ENCODE assay signal across 9 cellular contexts in the genomic region with DNA sequence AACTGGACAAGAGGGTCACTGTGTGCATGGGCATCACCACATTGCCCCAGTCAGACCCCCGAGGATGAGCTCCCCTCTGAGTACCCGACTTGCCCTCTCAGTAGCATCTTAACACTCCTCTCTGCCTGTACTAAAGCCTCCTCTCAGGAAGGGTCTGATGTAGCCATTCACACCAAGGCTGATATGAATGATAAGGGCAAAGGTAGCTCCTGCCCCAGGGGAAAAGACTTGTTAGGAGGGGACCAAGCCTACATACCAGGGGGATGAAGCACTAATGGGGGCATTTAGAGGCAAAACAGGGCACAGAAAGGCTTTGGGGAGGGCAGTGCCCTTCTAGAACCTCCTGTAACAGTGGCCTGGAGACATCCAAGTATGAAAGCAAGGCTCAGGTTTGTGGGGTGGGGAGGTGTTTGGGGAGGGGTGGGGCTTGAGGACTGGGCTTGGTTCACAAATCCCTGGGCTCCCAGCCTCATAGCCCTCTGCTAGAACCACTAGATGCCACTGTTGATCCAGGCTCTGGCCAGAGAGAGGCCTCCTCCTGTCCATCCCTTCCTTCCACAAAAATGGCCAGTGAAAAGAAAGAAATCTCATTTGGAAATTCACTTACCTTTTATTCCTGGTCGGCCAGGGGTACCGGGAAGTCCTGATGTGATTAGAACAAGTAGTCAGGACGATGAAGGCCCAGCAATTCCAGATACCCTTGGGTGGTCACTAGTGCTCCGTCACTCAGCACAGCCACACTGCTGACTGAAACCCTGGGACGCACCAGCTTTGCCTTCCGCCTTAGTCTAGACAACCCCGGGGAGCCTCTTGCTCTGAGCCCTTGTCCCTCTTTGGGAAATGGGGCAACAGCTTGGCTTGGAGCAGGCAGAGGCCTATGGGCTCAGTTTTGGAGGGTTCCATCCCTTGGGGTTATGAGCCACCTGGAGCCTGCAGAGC. TPM values are rescaled to one million over a fixed set of nuclear protein-coding genes. Genes with fewer than 3 reads are reported as not detected.
DNase-seq lines count a peak whose midpoint lies in the region; ATAC-seq and TF ChIP-seq lines count a peak whose summit lies in the region.
"Had no signal": no experiment of that assay in that cellular context is flagged by ENCODE, and none has a peak within 500 bp of the region (broad histone marks: within the 10 kb centered on the region; RNA-seq: fewer than 3 reads in every experiment).

No MANE protein-coding gene starts in this region.

- H3K9me2 ChIP-seq in MM.1S (replicated peaks; ENCODE audit: insufficient read depth, low read length) = no peaks in the 10 kb centered on the region

- no peak overlapping the region for H3K9ac ChIP-seq in MM.1S (ENCODE audit: low read length)

- H3K9me3 ChIP-seq in MM.1S (replicated peaks; ENCODE audit: insufficient read depth, low read length) (no peaks in the 10 kb centered on the region), vagina (no peaks in the 10 kb centered on the region)

- peak; percentile 30 for TF ChIP-seq CTCF in MM.1S (IDR thresholded peaks at IDR 0.05; ENCODE audit: low read length)
- peak; percentile 88 for TF ChIP-seq CTCF in cardiac fibroblast (IDR thresholded peaks at IDR 0.05; ENCODE audit: low read depth, low read length)
- no peak for TF ChIP-seq CTCF in vagina (IDR thresholded peaks at IDR 0.05)

- H3K79me2 ChIP-seq in MM.1S (ENCODE audit: low read length) = no peaks in the 10 kb centered on the region

- H3K36me3 ChIP-seq in MM.1S (replicated peaks; ENCODE audit: insufficient read depth, low read length) = no peaks in the 10 kb centered on the region
- no peaks in the 10 kb centered on the region for H3K36me3 ChIP-seq in vagina

- H3K4me2 ChIP-seq in MM.1S (ENCODE audit: low read depth, low read length) = no peak overlapping the region

- no peaks in the 10 kb centered on the region for H3K27me3 ChIP-seq in MM.1S (replicated peaks; ENCODE audit: insufficient read depth, low read length)
- H3K27me3 ChIP-seq in vagina = no peaks in the 10 kb centered on the region

- no peaks in the 10 kb centered on the region for H3K4me1 ChIP-seq in MM.1S (ENCODE audit: low read length)
- H3K4me1 ChIP-seq in vagina = no peaks in the 10 kb centered on the region

- intact Hi-C loops in vagina (cut with DNase I) = no loop called here

- H3K27ac ChIP-seq in MM.1S (ENCODE audit: low read length) = no peak overlapping the region
- no peak overlapping the region for H3K27ac ChIP-seq in vagina

- no peaks in the 10 kb centered on the region for H4K20me1 ChIP-seq in MM.1S (ENCODE audit: insufficient read depth, low read length)

- no peak for TF ChIP-seq POLR2A in vagina (IDR thresholded peaks at IDR 0.05)

- H2AFZ ChIP-seq in MM.1S (ENCODE audit: low read length) = no peak overlapping the region

- no peaks in the 10 kb centered on the region for H3F3A ChIP-seq in MM.1S (ENCODE audit: insufficient read depth, low read length)

- ATAC-seq in HG02610 (IDR thresholded peaks at IDR 0.05; ENCODE audit: unreplicated experiment) (no peak), GM19452 (IDR thresholded peaks at IDR 0.05; ENCODE audit: unreplicated experiment) (no peak)

- DNase-seq in SIG-M5 treated with dmso at 0.1 percent for 504 hours (lab: John Stamatoyannopoulos, UW; ENCODE audit: unreplicated experiment) (peak; percentile 28), SIG-M5 (lab: John Stamatoyannopoulos, UW) (no peak), MM.1S (peak; percentile 35), cardiac fibroblast (ENCODE audit: low read depth in 2 of 2) (peak; percentile 86 to 88), left kidney (ENCODE audit: low read depth, low spot score) (peak; percentile 88), vagina (ENCODE audit: extremely low spot score in 2 of 2) (peak; percentile 55 to 79)
- DNase-seq: activated T-cell treated with anti-CD3 and anti-CD28 coated beads, Interleukin-2, amount 50 U/mL, for 4 hours had no signal

- H3K4me3 ChIP-seq in MM.1S (ENCODE audit: low read length) (no peak overlapping the region), cardiac fibroblast (replicated peaks in 1 of 2; ENCODE audit: low read depth in 2 of 2, low read length in 2 of 2) (no peak overlapping the region), vagina (no peak overlapping the region)

RNA-seq across cellular contexts. Expression of a gene that starts 40.3 kb away (rescaled TPM):
- 149 TPM for total RNA-seq in vagina

Comparison
In these comparisons a context has a peak if more than half of its experiments do, and no peak if none do; other contexts are left out.
1. CTCF ChIP-seq: peak in MM.1S (single experiment) and cardiac fibroblast (single experiment); none in vagina (0 of 3).